In genomic region chr2:157891630-157892016, GRCh38 we compare ENCODE assay signal across 2 cellular contexts.
TF ChIP-seq lines count a peak whose summit lies in the region.

No MANE protein-coding gene starts in this region.

TF ChIP-seq in SK-N-SH, 30 proteins besides CTCF, POLR2A, EP300 and RAD21 (continued from another document):
- TF ChIP-seq ELF1 (IDR thresholded peaks at IDR 0.05) = no peak
- no peak for TF ChIP-seq JUND (IDR thresholded peaks at IDR 0.05)
- no peak for TF ChIP-seq TAF1 (IDR thresholded peaks at IDR 0.05; ENCODE audit: borderline replicate concordance, low read depth, low read length)
- no peak for TF ChIP-seq EZH2phosphoT487 (IDR thresholded peaks at IDR 0.05; ENCODE audit: borderline replicate concordance, low read depth)
- TF ChIP-seq CHD2 (IDR thresholded peaks at IDR 0.05; ENCODE audit: low read length, partially characterized antibody) = no peak
- TF ChIP-seq YY1 (IDR thresholded peaks at IDR 0.05; ENCODE audit: low read depth) = no peak
- no peak for TF ChIP-seq SMC3 (IDR thresholded peaks at IDR 0.05; ENCODE audit: low read depth, low read length)
- no peak for TF ChIP-seq MEF2A (IDR thresholded peaks at IDR 0.05; ENCODE audit: borderline replicate concordance, low read depth)
- TF ChIP-seq MXI1 (IDR thresholded peaks at IDR 0.05; ENCODE audit: low read depth, low read length) = no peak
- TF ChIP-seq GATA2 (CRISPR knock-in tag; IDR thresholded peaks at IDR 0.05) = no peak

TF ChIP-seq in SK-N-SH treated with all-trans-retinoic acid at 6 μM for 48 hours, 23 proteins besides CTCF, POLR2A, EP300 and RAD21 (continued from another document):
- TF ChIP-seq PATZ1 (CRISPR knock-in tag; IDR thresholded peaks at IDR 0.05; ENCODE audit: borderline replicate concordance) = no peak
